ENCODE assay signal across 8 cellular contexts in genomic region chr19:37227996-37228395, GRCh38. TPM values are rescaled to one million over a fixed set of nuclear protein-coding genes. Genes with fewer than 3 reads are reported as not detected.
DNase-seq lines count a peak whose midpoint lies in the region; ATAC-seq, FAIRE-seq and TF ChIP-seq lines count a peak whose summit lies in the region.

No MANE protein-coding gene starts in this region.

- H3K4me3 ChIP-seq in HepG2 (replicated peaks in 1 of 3; ENCODE audit: insufficient read depth in 1 of 3, low read depth in 2 of 3, low read length in 3 of 3) (no peak overlapping the region), right lobe of liver (no peak overlapping the region), fibroblast of pulmonary artery (replicated peaks; ENCODE audit: low read depth, low read length) (no peak overlapping the region), upper lobe of right lung (no peak overlapping the region)

- TF ChIP-seq EP300 in HepG2 (IDR thresholded peaks at IDR 0.05; ENCODE audit: low read depth in 2 of 2, low read length in 2 of 2), result no peak
- no peak for TF ChIP-seq EP300 in HepG2 (CRISPR knock-in tag; IDR thresholded peaks at IDR 0.05; ENCODE audit: borderline replicate concordance)

- DNase-seq in HepG2 (ENCODE audit: low spot score) (no peak), right lobe of liver (no peak), T-helper 9 cell (peak; percentile 6), fibroblast of pulmonary artery (ENCODE audit: low read depth) (no peak), upper lobe of right lung (no peak), DMS79 (lab: John Stamatoyannopoulos, UW) (no peak), NCI-H1436 (lab: John Stamatoyannopoulos, UW) (no peak)

- H3K27me3 ChIP-seq in HepG2 (ENCODE audit: control insufficient read depth in 1 of 2, insufficient read depth in 2 of 2, low read length in 2 of 2) (no peaks in the 10 kb centered on the region), right lobe of liver (no peaks in the 10 kb centered on the region), upper lobe of right lung (no peaks in the 10 kb centered on the region)

- no peak for FAIRE-seq in HepG2 (lab: Jason Lieb, UNC)

- H3K27ac ChIP-seq in HepG2 (ENCODE audit: extremely low read length, insufficient read depth, low read length) (no peak overlapping the region), right lobe of liver (no peak overlapping the region), upper lobe of right lung (no peak overlapping the region)

- TF ChIP-seq POLR2A in HepG2 (IDR thresholded peaks at IDR 0.05; ENCODE audit: insufficient read depth in 1 of 2, low read depth in 2 of 2, low read length in 2 of 2) (no peak), right lobe of liver (IDR thresholded peaks at IDR 0.05) (no peak)

- in situ Hi-C loops in HepG2 (cut with HindIII; ENCODE audit: extremely low pct_ligation_motif_present, low pct_unique_long_range_greater_than_20kb), result no loop called here

- CTCF ChIA-PET in HepG2 (lab: Yijun Ruan, JAX; ENCODE audit: low intra/inter-chr PET ratio, low total read pairs), result no interaction called here

- peak; percentile 44 for TF ChIP-seq CTCF in HepG2 (CRISPR knock-in tag; IDR thresholded peaks at IDR 0.05)
- TF ChIP-seq CTCF in right lobe of liver (IDR thresholded peaks at IDR 0.05), result peak in 2 of 4 donors; percentile 2 to 21
- peak; percentile 41 for TF ChIP-seq CTCF in fibroblast of pulmonary artery (IDR thresholded peaks at IDR 0.05; ENCODE audit: low read length, missing control alignments)
- TF ChIP-seq CTCF in upper lobe of right lung (IDR thresholded peaks at IDR 0.05), result peak; percentile 55

- H3K36me3 ChIP-seq in HepG2 (replicated peaks in 1 of 2; ENCODE audit: control insufficient read depth in 1 of 2, insufficient read depth in 2 of 2, low read length in 2 of 2) (peaks cover 5 to 33% of the 10 kb centered on the region in 2 experiments; a peak in 4 of 5 replicates), right lobe of liver (peaks cover 0 to 69% (median 33%) of the 10 kb centered on the region in 4 donors), upper lobe of right lung (peaks cover 74% of the 10 kb centered on the region)

- POLR2A ChIA-PET in HepG2 (lab: Yijun Ruan, JAX), result no interaction called here

- intact Hi-C loops in HepG2 (cut with micrococcal nuclease; ENCODE audit: unreplicated experiment), result no loop called here
- intact Hi-C loops in right lobe of liver (cut with DNase I), result no loop called here
- intact Hi-C loops in upper lobe of right lung (cut with DNase I), result no loop called here

- no peaks in the 10 kb centered on the region for H3K4me1 ChIP-seq in HepG2 (ENCODE audit: insufficient read depth, low read length)
- H3K4me1 ChIP-seq in right lobe of liver, result no peaks in the 10 kb centered on the region
- H3K4me1 ChIP-seq in upper lobe of right lung, result no peaks in the 10 kb centered on the region

- H3K4me2 ChIP-seq in HepG2 (ENCODE audit: low read depth, low read length), result no peak overlapping the region

- H3K79me2 ChIP-seq in HepG2 (ENCODE audit: insufficient read depth, low read length), result no peaks in the 10 kb centered on the region

- no TSS peak for BruUV-seq in HepG2 (replicated peaks; lab: Mats Ljungman, UMichigan)

- H3K9me3 ChIP-seq in HepG2 (ENCODE audit: low read length), result peaks cover 30% of the 10 kb centered on the region
- H3K9me3 ChIP-seq in right lobe of liver, result peaks cover 0 to 52% (median 7%) of the 10 kb centered on the region in 4 donors
- peaks cover 19% of the 10 kb centered on the region for H3K9me3 ChIP-seq in upper lobe of right lung

- TF ChIP-seq RAD21 in HepG2 (CRISPR knock-in tag; IDR thresholded peaks at IDR 0.05), result no peak

- H4K20me1 ChIP-seq in HepG2 (ENCODE audit: insufficient read depth, low read length), result no peaks in the 10 kb centered on the region

- ATAC-seq in HepG2 (no peak), right lobe of liver (no peak), upper lobe of right lung (no peak), GM21390 (IDR thresholded peaks at IDR 0.05; ENCODE audit: unreplicated experiment) (no peak)

- 96% methylated on average over 12 of the region's 12 CpGs for WGBS in HepG2 (ENCODE audit: low lambda C conversion rate)
- 79% methylated on average over 12 of the region's 12 CpGs for WGBS in right lobe of liver (ENCODE audit: insufficient coverage, low coverage, low lambda C conversion rate, missing lambda C conversion rate)

- H2AFZ ChIP-seq in HepG2 (ENCODE audit: low read length), result no peak overlapping the region

- no peak overlapping the region for H3K9ac ChIP-seq in HepG2 (ENCODE audit: insufficient read depth, low read depth, low read length)

RNA-seq across cellular contexts. Expression of gene ZNF383, which starts 10.0 kb away (rescaled TPM):
- total RNA-seq in HepG2 (2016; rRNA removed; fragmentation: Illumina TruSeq; extraction: Trizol) (3.7 and 4.1 TPM in 2 replicates), right lobe of liver (1 to 10 TPM; 2.5 to 4.4 (median 2.7) TPM), upper lobe of right lung (11.7 TPM)
- 1.1 and 1.6 TPM in 2 replicates for total RNA-seq in HepG2 (2016; cell fraction: cytosol; rRNA removed; fragmentation: Illumina TruSeq; extraction: Trizol; ENCODE audit: low read depth)
- 3.8 and 3.9 TPM in 2 replicates for total RNA-seq in HepG2 (2016; cell fraction: insoluble cytoplasmic fraction; rRNA removed; fragmentation: Illumina TruSeq; extraction: Trizol)
- 2.8 and 3.9 TPM in 2 replicates for total RNA-seq in HepG2 (2016; cell fraction: membrane; rRNA removed; fragmentation: Illumina TruSeq; extraction: Trizol)
- 5.3 and 5.4 TPM in 2 replicates for total RNA-seq in HepG2 (2016; cell fraction: nucleus; rRNA removed; fragmentation: Illumina TruSeq; extraction: Trizol)
- 2.6 and 3.4 TPM in 2 replicates for polyA plus RNA-seq in HepG2 (2011; rRNA removed)
- 1.0 and 1.6 TPM in 2 replicates for polyA plus RNA-seq in HepG2 (2011; cell fraction: cytosol; rRNA removed)
- 2.9 and 4.6 TPM in 2 replicates for polyA plus RNA-seq in HepG2 (2011; cell fraction: nucleus; rRNA removed)
- polyA plus RNA-seq in HepG2 (2012), result 2.3 and 4.1 TPM in 2 replicates
- 0.87 and 1.0 TPM in 2 replicates for polyA plus RNA-seq in HepG2 (2016; cell fraction: cytosol; fragmentation: Illumina TruSeq; extraction: Trizol; ENCODE audit: low read depth)
- 2.2 and 3.4 TPM in 2 replicates for polyA plus RNA-seq in HepG2 (2016; cell fraction: insoluble cytoplasmic fraction; fragmentation: Illumina TruSeq; extraction: Trizol; ENCODE audit: low read depth)
- 1.4 and 2.0 TPM in 2 replicates for polyA plus RNA-seq in HepG2 (2016; cell fraction: membrane; fragmentation: Illumina TruSeq; extraction: Trizol; ENCODE audit: low read depth)
- polyA plus RNA-seq in HepG2 (2016; cell fraction: nucleus; fragmentation: Illumina TruSeq; extraction: Trizol; ENCODE audit: insufficient read depth, low read depth), result 5.4 and 5.6 TPM in 2 replicates
- polyA minus RNA-seq in HepG2 (2011; rRNA and poly(A)+ RNA removed; ENCODE audit: low replicate concordance), result 3.6 and 6.3 TPM in 2 replicates
- polyA minus RNA-seq in HepG2 (2011; cell fraction: cytosol; rRNA and poly(A)+ RNA removed), result 2.0 and 2.6 TPM in 2 replicates
- polyA minus RNA-seq in HepG2 (2011; cell fraction: nucleus; rRNA and poly(A)+ RNA removed), result 10.2 and 13.6 TPM in 2 replicates

RNA-seq across cellular contexts. Expression of gene ZNF585B, which starts 17.7 kb away (rescaled TPM):
- total RNA-seq in HepG2 (2016; rRNA removed; fragmentation: Illumina TruSeq; extraction: Trizol), result 4.4 and 7.5 TPM in 2 replicates
- total RNA-seq in HepG2 (2016; cell fraction: cytosol; rRNA removed; fragmentation: Illumina TruSeq; extraction: Trizol; ENCODE audit: low read depth), result 6.7 and 10.0 TPM in 2 replicates
- total RNA-seq in HepG2 (2016; cell fraction: insoluble cytoplasmic fraction; rRNA removed; fragmentation: Illumina TruSeq; extraction: Trizol), result 3.9 and 7.5 TPM in 2 replicates
- 3.0 and 3.9 TPM in 2 replicates for total RNA-seq in HepG2 (2016; cell fraction: membrane; rRNA removed; fragmentation: Illumina TruSeq; extraction: Trizol)
- 6.0 and 6.2 TPM in 2 replicates for total RNA-seq in HepG2 (2016; cell fraction: nucleus; rRNA removed; fragmentation: Illumina TruSeq; extraction: Trizol)
- 6.0 and 6.7 TPM in 2 replicates for polyA plus RNA-seq in HepG2 (2011; rRNA removed)
- 3.3 and 3.9 TPM in 2 replicates for polyA plus RNA-seq in HepG2 (2011; cell fraction: cytosol; rRNA removed)
- polyA plus RNA-seq in HepG2 (2011; cell fraction: nucleus; rRNA removed), result 5.5 and 5.8 TPM in 2 replicates
- 2.1 and 2.6 TPM in 2 replicates for polyA plus RNA-seq in HepG2 (2012)
- 0.87 and 1.4 TPM in 2 replicates for polyA plus RNA-seq in HepG2 (2016; cell fraction: cytosol; fragmentation: Illumina TruSeq; extraction: Trizol; ENCODE audit: low read depth)
- polyA plus RNA-seq in HepG2 (2016; cell fraction: insoluble cytoplasmic fraction; fragmentation: Illumina TruSeq; extraction: Trizol; ENCODE audit: low read depth), result 3.9 and 4.0 TPM in 2 replicates
- 0.86 and 1.7 TPM in 2 replicates for polyA plus RNA-seq in HepG2 (2016; cell fraction: membrane; fragmentation: Illumina TruSeq; extraction: Trizol; ENCODE audit: low read depth)
- polyA plus RNA-seq in HepG2 (2016; cell fraction: nucleus; fragmentation: Illumina TruSeq; extraction: Trizol; ENCODE audit: insufficient read depth, low read depth), result 6.4 and 7.6 TPM in 2 replicates
- 10.7 and 13.4 TPM in 2 replicates for polyA minus RNA-seq in HepG2 (2011; rRNA and poly(A)+ RNA removed; ENCODE audit: low replicate concordance)
- 4.0 and 4.4 TPM in 2 replicates for polyA minus RNA-seq in HepG2 (2011; cell fraction: cytosol; rRNA and poly(A)+ RNA removed)
- polyA minus RNA-seq in HepG2 (2011; cell fraction: nucleus; rRNA and poly(A)+ RNA removed), result 10.3 and 11.9 TPM in 2 replicates
- total RNA-seq in right lobe of liver, result 1 to 10 TPM; 2.4 to 7.1 (median 5.0) TPM
- 15.8 TPM for total RNA-seq in upper lobe of right lung

RNA-seq across cellular contexts. Expression of gene ZNF585A, which starts 55.5 kb away (rescaled TPM):
- total RNA-seq in HepG2 (2016; rRNA removed; fragmentation: Illumina TruSeq; extraction: Trizol) (7.1 and 14.0 TPM in 2 replicates), right lobe of liver (1 to 10 TPM; 2.2 to 4.8 (median 3.3) TPM), upper lobe of right lung (12.7 TPM)
- 3.7 TPM in 2 replicates for total RNA-seq in HepG2 (2016; cell fraction: cytosol; rRNA removed; fragmentation: Illumina TruSeq; extraction: Trizol; ENCODE audit: low read depth)
- total RNA-seq in HepG2 (2016; cell fraction: insoluble cytoplasmic fraction; rRNA removed; fragmentation: Illumina TruSeq; extraction: Trizol), result 8.0 and 12.4 TPM in 2 replicates
- total RNA-seq in HepG2 (2016; cell fraction: membrane; rRNA removed; fragmentation: Illumina TruSeq; extraction: Trizol), result 8.5 and 11.6 TPM in 2 replicates
- 4.4 and 4.9 TPM in 2 replicates for total RNA-seq in HepG2 (2016; cell fraction: nucleus; rRNA removed; fragmentation: Illumina TruSeq; extraction: Trizol)
- 8.5 and 9.3 TPM in 2 replicates for polyA plus RNA-seq in HepG2 (2011; rRNA removed)
- polyA plus RNA-seq in HepG2 (2011; cell fraction: cytosol; rRNA removed), result 5.8 and 8.9 TPM in 2 replicates
- polyA plus RNA-seq in HepG2 (2011; cell fraction: nucleus; rRNA removed), result 3.8 and 5.2 TPM in 2 replicates
- polyA plus RNA-seq in HepG2 (2012), result 7.6 and 7.9 TPM in 2 replicates
- 4.6 and 5.0 TPM in 2 replicates for polyA plus RNA-seq in HepG2 (2016; cell fraction: cytosol; fragmentation: Illumina TruSeq; extraction: Trizol; ENCODE audit: low read depth)
- 9.8 and 10.8 TPM in 2 replicates for polyA plus RNA-seq in HepG2 (2016; cell fraction: insoluble cytoplasmic fraction; fragmentation: Illumina TruSeq; extraction: Trizol; ENCODE audit: low read depth)
- polyA plus RNA-seq in HepG2 (2016; cell fraction: membrane; fragmentation: Illumina TruSeq; extraction: Trizol; ENCODE audit: low read depth), result 7.9 and 9.3 TPM in 2 replicates
- polyA plus RNA-seq in HepG2 (2016; cell fraction: nucleus; fragmentation: Illumina TruSeq; extraction: Trizol; ENCODE audit: insufficient read depth, low read depth), result 6.6 and 7.8 TPM in 2 replicates
- polyA minus RNA-seq in HepG2 (2011; rRNA and poly(A)+ RNA removed; ENCODE audit: low replicate concordance), result 1.9 and 4.3 TPM in 2 replicates
- 2.2 TPM in 2 replicates for polyA minus RNA-seq in HepG2 (2011; cell fraction: cytosol; rRNA and poly(A)+ RNA removed)
- 3.1 and 4.7 TPM in 2 replicates for polyA minus RNA-seq in HepG2 (2011; cell fraction: nucleus; rRNA and poly(A)+ RNA removed)
